19 cellular contexts compared by ENCODE assay signal in genomic region chr4:140268441-140268840, GRCh38.
"Had no signal": no experiment of that assay in that cellular context is flagged by ENCODE, and none has a peak within 500 bp of the region (broad histone marks: within the 10 kb centered on the region; RNA-seq: fewer than 3 reads in every experiment).

No MANE protein-coding gene starts in this region.

- FAIRE-seq: colon had no signal

- H3K27ac ChIP-seq: breast epithelium had no signal

- DNase-seq: activated B cell treated with CpG ODN at 0.5 μM for 24 hours; activated CD4-positive, alpha-beta T cell treated with anti-CD3 and anti-CD28 coated beads, Interleukin-2, amount 50 U/mL, for 1 hour; activated CD8-positive, alpha-beta T cell treated with anti-CD3 and anti-CD28 coated beads for 36 hours; activated gamma-delta T cell treated with Interleukin-2 at 50 U/mL for 16 hours; activated naive CD4-positive, alpha-beta T cell treated with anti-CD3 and anti-CD28 coated beads, Interleukin-2, amount 50 U/mL, for 16 hours; activated T-cell treated with anti-CD3 and anti-CD28 coated beads, Interleukin-2, amount 50 U/mL, for 4 hours; amniotic stem cell; effector CD8-positive, alpha-beta T cell; immature natural killer cell; midbrain; naive thymus-derived CD8-positive, alpha-beta T cell; right cardiac atrium; stimulated activated CD4-positive, alpha-beta T cell treated with anti-CD3 and anti-CD28 coated beads, Interleukin-12 subunit alpha, Interleukin-12 subunit beta, amount 100 ng/mL, for 4 hours; stimulated activated CD4-positive, alpha-beta T cell treated with anti-CD3 and anti-CD28 coated beads, Interleukin-4, amount 100 ng/mL, for 1 hour; T-helper 1 cell; upper lobe of left lung had no signal

- H3K36me3 ChIP-seq: breast epithelium, upper lobe of left lung had no signal

- H3K9me3 ChIP-seq: breast epithelium, upper lobe of left lung had no signal

- H3K27me3 ChIP-seq: breast epithelium, upper lobe of left lung had no signal

- H3K4me1 ChIP-seq: breast epithelium, upper lobe of left lung had no signal

- ATAC-seq: activated CD8-positive, alpha-beta T cell treated with anti-CD3 and anti-CD28 coated beads for 36 hours; activated T-cell treated with anti-CD3 and anti-CD28 coated beads, Interleukin-2, amount 50 U/mL, for 4 hours; activated T-helper 17 cell treated with anti-CD3 and anti-CD28 coated beads, Interleukin-2, amount 50 U/mL, for 72 hours; naive thymus-derived CD8-positive, alpha-beta T cell had no signal

- H3K4me3 ChIP-seq: breast epithelium had no signal
